Comparison of ENCODE assay signal across 23 cellular contexts in genomic region chr5:62514510-62515119, GRCh38.
DNase-seq lines count a peak whose midpoint lies in the region; ATAC-seq, FAIRE-seq and TF ChIP-seq lines count a peak whose summit lies in the region.
"Had no signal": no experiment of that assay in that cellular context is flagged by ENCODE, and none has a peak within 500 bp of the region (broad histone marks: within the 10 kb centered on the region; RNA-seq: fewer than 3 reads in every experiment).

No MANE protein-coding gene starts in this region.

- CTCF ChIA-PET in GM12878 (lab: Yijun Ruan, JAX): no interaction called here

- TF ChIP-seq RAD21 in GM12878 (IDR thresholded peaks at IDR 0.05; ENCODE audit: insufficient read depth, low read depth, low read length): no peak

- no peak overlapping the region for H3K27ac ChIP-seq in GM12878 (ENCODE audit: control insufficient read depth, insufficient read depth)
- H3K27ac ChIP-seq: 22Rv1; BLaER1 treated with 17β-estradiol and CSF1 and Interleukin-3, amounts not matched to agents 10 nM and 100 nM had no signal

- intact Hi-C loops in GM12878 (cut with micrococcal nuclease; ENCODE audit: unreplicated experiment): no loop called here

- no peak overlapping the region for H3K9ac ChIP-seq in GM12878 (ENCODE audit: control insufficient read depth, insufficient read depth, low read length)
- H3K9ac ChIP-seq: BLaER1 treated with 17β-estradiol and CSF1 and Interleukin-3, amounts not matched to agents 10 nM and 100 nM had no signal

- POLR2A ChIA-PET in GM12878 (lab: Charles Lee): no interaction called here

- ATAC-seq in GM12878 (peak; percentile 20; the same call in 1 of the 3 replicates), HG03175 (IDR thresholded peaks at IDR 0.05; ENCODE audit: unreplicated experiment) (no peak), HG03108 (IDR thresholded peaks at IDR 0.05; ENCODE audit: unreplicated experiment) (no peak), GM21717 (IDR thresholded peaks at IDR 0.05; ENCODE audit: unreplicated experiment) (no peak)

- 96% methylated on average over 1 of the region's 6 CpGs for WGBS in GM12878 (ENCODE audit: insufficient coverage, insufficient replicate concordance, low lambda C conversion rate, missing lambda C conversion rate)

- in situ Hi-C loops in GM12878 (cut with MboI): no loop called here

- no peak overlapping the region for H2AFZ ChIP-seq in GM12878 (ENCODE audit: control insufficient read depth, low read depth, low read length)

- no peaks in the 10 kb centered on the region for H4K20me1 ChIP-seq in GM12878 (ENCODE audit: control insufficient read depth, insufficient read depth)
- H4K20me1 ChIP-seq: BLaER1 treated with 17β-estradiol and CSF1 and Interleukin-3, amounts not matched to agents 10 nM and 100 nM had no signal

- DNase-seq in NCI-H82 (lab: John Stamatoyannopoulos, UW) (peak; percentile 1), NCI-H82 treated with DMSO at 0.1 percent for 48 hours (lab: John Stamatoyannopoulos, UW; ENCODE audit: unreplicated experiment) (no peak), GM12878 (ENCODE audit: low read depth, low spot score) (no peak), frontal cortex (ENCODE audit: low spot score in 2 of 2) (no peak)
- DNase-seq: ACHN; AML-193; BE2C; Calu3; CD4-positive, alpha-beta T cell; COR-L47; DMS53; DMS79 treated with DMSO at 0.1 percent for 48 hours; GF-D8; GOT3; HFFc6 had no signal

- H3K79me2 ChIP-seq in GM12878 (ENCODE audit: control insufficient read depth, insufficient read depth, low read length): no peaks in the 10 kb centered on the region

- TF ChIP-seq CTCF in GM12878 (IDR thresholded peaks at IDR 0.05 in 2 of 3, conservative IDR thresholded peaks at IDR 0.05 in 1 of 3; ENCODE audit: control insufficient read depth in 2 of 3, extremely low read depth in 1 of 3, insufficient read depth in 1 of 3, low read depth in 3 of 3, low read length in 3 of 3): no peak

- no peaks in the 10 kb centered on the region for H3K27me3 ChIP-seq in GM12878 (replicated peaks in 1 of 2; ENCODE audit: control insufficient read depth in 2 of 2, insufficient read depth in 2 of 2, low read length in 1 of 2)
- H3K27me3 ChIP-seq: BE2C; BLaER1 treated with 17β-estradiol and CSF1 and Interleukin-3, amounts not matched to agents 10 nM and 100 nM had no signal

- SMC1A ChIA-PET in GM12878 (lab: Charles Lee; ENCODE audit: uncharacterized antibody, unreplicated experiment): interaction anchor here (0.6 to 2.2 kb wide), 3 partner anchors 21 to 43 kb away, joined by 3 to 7 read pairs (median 3); no protein-coding TSS in a partner anchor

- H3K4me3 ChIP-seq in GM12878: no peak overlapping the region
- H3K4me3 ChIP-seq: BLaER1 treated with 17β-estradiol and CSF1 and Interleukin-3, amounts not matched to agents 10 nM and 100 nM; HAP-1 had no signal

- no peak overlapping the region for H3K4me2 ChIP-seq in GM12878 (ENCODE audit: control insufficient read depth, insufficient read depth)
- H3K4me2 ChIP-seq: BLaER1 treated with 17β-estradiol and CSF1 and Interleukin-3, amounts not matched to agents 10 nM and 100 nM had no signal

- no peak for FAIRE-seq in GM12878 (lab: Jason Lieb, UNC)
- FAIRE-seq in frontal cortex (lab: Jason Lieb, UNC): peak; percentile 34
- FAIRE-seq: GM18507, H54 had no signal

- no peak for TF ChIP-seq POLR2A in GM12878 (IDR thresholded peaks at IDR 0.05; ENCODE audit: low read depth, low read length)

- RAD21 ChIA-PET in GM12878 (lab: Charles Lee; ENCODE audit: unreplicated experiment): no interaction called here

- no peaks in the 10 kb centered on the region; a peak in 1 of 4 replicates for H3K36me3 ChIP-seq in GM12878 (ENCODE audit: control insufficient read depth in 2 of 2, insufficient read depth in 2 of 2, low read length in 1 of 2)

- no peak for TF ChIP-seq EP300 in GM12878 (IDR thresholded peaks at IDR 0.05; ENCODE audit: borderline replicate concordance in 1 of 2, control insufficient read depth in 1 of 2, low read depth in 2 of 2, low read length in 2 of 2)

- H3K4me1 ChIP-seq in GM12878 (ENCODE audit: control insufficient read depth, insufficient read depth, low read length): no peaks in the 10 kb centered on the region
- H3K4me1 ChIP-seq: BE2C, HAP-1 had no signal

- no TSS peak for BruUV-seq in GM12878 (replicated peaks; lab: Mats Ljungman, UMichigan)

- no peaks in the 10 kb centered on the region for H3K9me3 ChIP-seq in GM12878 (replicated peaks; ENCODE audit: control insufficient read depth, insufficient read depth, low read length)
- H3K9me3 ChIP-seq: BE2C, HAP-1 had no signal

TF ChIP-seq in GM12878, 131 proteins besides CTCF, POLR2A, EP300 and RAD21:
- TF ChIP-seq SPI1 (IDR thresholded peaks at IDR 0.05; ENCODE audit: borderline replicate concordance, insufficient read depth, low read depth, low read length): peak; percentile 79; the same call in 1 of the 2 replicates
- no peak for TF ChIP-seq PML (IDR thresholded peaks at IDR 0.05; ENCODE audit: low read length)
- no peak for TF ChIP-seq MYC (IDR thresholded peaks at IDR 0.05; ENCODE audit: insufficient read depth, insufficient read length, insufficient replicate concordance, low read length, severe bottlenecking)
- TF ChIP-seq TCF12 (IDR thresholded peaks at IDR 0.05; ENCODE audit: low read depth, low read length): no peak
- TF ChIP-seq ASH2L (IDR thresholded peaks at IDR 0.05; ENCODE audit: borderline replicate concordance, low read depth): no peak
- TF ChIP-seq SMAD1 (IDR thresholded peaks at IDR 0.05; ENCODE audit: low read depth, partially characterized antibody): no peak
- no peak for TF ChIP-seq DPF2 (IDR thresholded peaks at IDR 0.05)
